ENCODE assay signal across 10 cellular contexts in genomic region chr12:24814379-24815086, GRCh38.
DNase-seq lines count a peak whose midpoint lies in the region; ATAC-seq and TF ChIP-seq lines count a peak whose summit lies in the region.
"Had no signal": no experiment of that assay in that cellular context is flagged by ENCODE, and none has a peak within 500 bp of the region (broad histone marks: within the 10 kb centered on the region; RNA-seq: fewer than 3 reads in every experiment).

No MANE protein-coding gene starts in this region.

- peaks cover 22% of the 10 kb centered on the region for H3K4me1 ChIP-seq in OCI-LY7 (ENCODE audit: insufficient read depth, low read length, poor library complexity, severe bottlenecking)
- H3K4me1 ChIP-seq in body of pancreas, result no peaks in the 10 kb centered on the region

- CTCF ChIA-PET in OCI-LY7 (lab: Charles Lee; ENCODE audit: unreplicated experiment), result no interaction called here
- CTCF ChIA-PET in WTC11 (lab: Charles Lee), result no interaction called here

- H3K27ac Mint-ChIP-seq in nephron (peak overlapping the region; percentile 85 to 87 (median 85)), WTC11 (no peak overlapping the region)

- no peaks in the 10 kb centered on the region for H3K9me2 ChIP-seq in OCI-LY7 (ENCODE audit: insufficient read depth, low read length)

- H3K27ac ChIP-seq in OCI-LY7 (ENCODE audit: low read depth, low read length, poor library complexity, severe bottlenecking) (peak overlapping the region; percentile 31), body of pancreas (peak overlapping the region in 1 of 4 donors; percentile 48)
- H3K27ac ChIP-seq: cardiac muscle cell had no signal

- H2AFZ ChIP-seq in OCI-LY7 (ENCODE audit: low read length), result no peak overlapping the region

- no peaks in the 10 kb centered on the region for H3K9me3 Mint-ChIP-seq in nephron
- H3K9me3 Mint-ChIP-seq in WTC11, result peaks cover 5% of the 10 kb centered on the region

- no peaks in the 10 kb centered on the region for H3K27me3 ChIP-seq in body of pancreas
- H3K27me3 ChIP-seq: cardiac muscle cell had no signal

- peak overlapping the region; percentile 3 for H3K4me3 ChIP-seq in OCI-LY7 (ENCODE audit: low read depth, low read length, poor library complexity, severe bottlenecking)
- no peak overlapping the region for H3K4me3 ChIP-seq in body of pancreas
- H3K4me3 ChIP-seq: cardiac muscle cell, K562 had no signal

- peaks cover 6% of the 10 kb centered on the region; the same call in 1 of the 2 replicates for H4K20me1 ChIP-seq in OCI-LY7 (ENCODE audit: insufficient read depth, low read length)

- 50 to 53% methylated on average over 2 of the region's 2 CpGs for WGBS in body of pancreas, 2 donors

- TF ChIP-seq CTCF in OCI-LY7 (conservative IDR thresholded peaks at IDR 0.05; ENCODE audit: low read length) (no peak), nephron (IDR thresholded peaks at IDR 0.05; ENCODE audit: unreplicated experiment in 3 of 3) (no peak), WTC11 (IDR thresholded peaks at IDR 0.05) (no peak), body of pancreas (IDR thresholded peaks at IDR 0.05) (no peak)

- POLR2A ChIA-PET in OCI-LY7 (lab: Charles Lee), result interaction anchor here (0.6 to 1.0 kb wide), 12 partner anchors 15 to 863 kb away, joined by 3 to 6 read pairs (median 3); no protein-coding TSS in a partner anchor
- POLR2A ChIA-PET in WTC11 (lab: Charles Lee), result no interaction called here

- H3K27me3 Mint-ChIP-seq in nephron (ENCODE audit: low read depth) (no peaks in the 10 kb centered on the region), WTC11 (ENCODE audit: low read depth) (no peaks in the 10 kb centered on the region)

- H3K36me3 ChIP-seq in OCI-LY7 (ENCODE audit: insufficient read depth, low read length) (peaks cover 79% of the 10 kb centered on the region), body of pancreas (replicated peaks in 1 of 2; ENCODE audit: insufficient read depth in 1 of 2, low read depth in 2 of 2) (no peaks in the 10 kb centered on the region)
- H3K36me3 ChIP-seq: cardiac muscle cell had no signal

- peaks cover 27% of the 10 kb centered on the region for H3K4me1 Mint-ChIP-seq in nephron
- no peaks in the 10 kb centered on the region for H3K4me1 Mint-ChIP-seq in WTC11

- no peaks in the 10 kb centered on the region for H3K79me2 ChIP-seq in OCI-LY7 (ENCODE audit: insufficient read depth, low read depth, low read length)

- H3K36me3 Mint-ChIP-seq in nephron (ENCODE audit: low read depth) (peaks cover 39% of the 10 kb centered on the region), WTC11 (peaks cover 46% of the 10 kb centered on the region)

- DNase-seq in OCI-LY7 (ENCODE audit: low spot score) (peak; percentile 74), NCI-H345 treated with DMSO at 0.1 percent for 48 hours (lab: John Stamatoyannopoulos, UW; ENCODE audit: unreplicated experiment) (no peak), WTC11 (ENCODE audit: low spot score) (no peak), body of pancreas (no peak), HPDE6-E6E7 (ENCODE audit: extremely low spot score) (no peak)

- no TSS peak for BruUV-seq in OCI-LY7 (replicated peaks; lab: Mats Ljungman, UMichigan)

- H3K9me3 ChIP-seq in OCI-LY7 (ENCODE audit: low read length), result no peaks in the 10 kb centered on the region
- H3K9me3 ChIP-seq in body of pancreas, result no peaks in the 10 kb centered on the region

- intact Hi-C loops in OCI-LY7 (cut with micrococcal nuclease; ENCODE audit: unreplicated experiment) (no loop called here), body of pancreas (cut with DNase I) (no loop called here)

- ATAC-seq in GM18873 (IDR thresholded peaks at IDR 0.05; ENCODE audit: low FRiP score, unreplicated experiment) (peak; percentile 85), HG02798 (IDR thresholded peaks at IDR 0.05; ENCODE audit: poor library complexity, unreplicated experiment) (peak; percentile 85), WTC11 (no peak), body of pancreas (no peak)
- ATAC-seq: K562 had no signal

- TF ChIP-seq POLR2A in body of pancreas (IDR thresholded peaks at IDR 0.05), result no peak

- H3K4me2 ChIP-seq in OCI-LY7 (ENCODE audit: low read length), result peak overlapping the region; percentile 56

- peak overlapping the region in 1 of 3 experiments; percentile 33 for H3K4me3 Mint-ChIP-seq in nephron
- no peak overlapping the region for H3K4me3 Mint-ChIP-seq in WTC11

TF ChIP-seq in WTC11, 78 proteins besides CTCF, POLR2A, EP300 and RAD21 (continues in another document):
- TF ChIP-seq, protein P1, sequence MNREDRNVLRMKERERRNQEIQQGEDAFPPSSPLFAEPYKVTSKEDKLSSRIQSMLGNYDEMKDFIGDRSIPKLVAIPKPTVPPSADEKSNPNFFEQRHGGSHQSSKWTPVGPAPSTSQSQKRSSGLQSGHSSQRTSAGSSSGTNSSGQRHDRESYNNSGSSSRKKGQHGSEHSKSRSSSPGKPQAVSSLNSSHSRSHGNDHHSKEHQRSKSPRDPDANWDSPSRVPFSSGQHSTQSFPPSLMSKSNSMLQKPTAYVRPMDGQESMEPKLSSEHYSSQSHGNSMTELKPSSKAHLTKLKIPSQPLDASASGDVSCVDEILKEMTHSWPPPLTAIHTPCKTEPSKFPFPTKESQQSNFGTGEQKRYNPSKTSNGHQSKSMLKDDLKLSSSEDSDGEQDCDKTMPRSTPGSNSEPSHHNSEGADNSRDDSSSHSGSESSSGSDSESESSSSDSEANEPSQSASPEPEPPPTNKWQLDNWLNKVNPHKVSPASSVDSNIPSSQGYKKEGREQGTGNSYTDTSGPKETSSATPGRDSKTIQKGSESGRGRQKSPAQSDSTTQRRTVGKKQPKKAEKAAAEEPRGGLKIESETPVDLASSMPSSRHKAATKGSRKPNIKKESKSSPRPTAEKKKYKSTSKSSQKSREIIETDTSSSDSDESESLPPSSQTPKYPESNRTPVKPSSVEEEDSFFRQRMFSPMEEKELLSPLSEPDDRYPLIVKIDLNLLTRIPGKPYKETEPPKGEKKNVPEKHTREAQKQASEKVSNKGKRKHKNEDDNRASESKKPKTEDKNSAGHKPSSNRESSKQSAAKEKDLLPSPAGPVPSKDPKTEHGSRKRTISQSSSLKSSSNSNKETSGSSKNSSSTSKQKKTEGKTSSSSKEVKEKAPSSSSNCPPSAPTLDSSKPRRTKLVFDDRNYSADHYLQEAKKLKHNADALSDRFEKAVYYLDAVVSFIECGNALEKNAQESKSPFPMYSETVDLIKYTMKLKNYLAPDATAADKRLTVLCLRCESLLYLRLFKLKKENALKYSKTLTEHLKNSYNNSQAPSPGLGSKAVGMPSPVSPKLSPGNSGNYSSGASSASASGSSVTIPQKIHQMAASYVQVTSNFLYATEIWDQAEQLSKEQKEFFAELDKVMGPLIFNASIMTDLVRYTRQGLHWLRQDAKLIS (CRISPR knock-in tag; IDR thresholded peaks at IDR 0.05; ENCODE audit: borderline replicate concordance), result no peak
- no peak for TF ChIP-seq SMAD4 (CRISPR knock-in tag; IDR thresholded peaks at IDR 0.05)
- TF ChIP-seq OVOL2 (CRISPR knock-in tag; IDR thresholded peaks at IDR 0.05; ENCODE audit: borderline replicate concordance), result no peak
- TF ChIP-seq, protein P2, sequence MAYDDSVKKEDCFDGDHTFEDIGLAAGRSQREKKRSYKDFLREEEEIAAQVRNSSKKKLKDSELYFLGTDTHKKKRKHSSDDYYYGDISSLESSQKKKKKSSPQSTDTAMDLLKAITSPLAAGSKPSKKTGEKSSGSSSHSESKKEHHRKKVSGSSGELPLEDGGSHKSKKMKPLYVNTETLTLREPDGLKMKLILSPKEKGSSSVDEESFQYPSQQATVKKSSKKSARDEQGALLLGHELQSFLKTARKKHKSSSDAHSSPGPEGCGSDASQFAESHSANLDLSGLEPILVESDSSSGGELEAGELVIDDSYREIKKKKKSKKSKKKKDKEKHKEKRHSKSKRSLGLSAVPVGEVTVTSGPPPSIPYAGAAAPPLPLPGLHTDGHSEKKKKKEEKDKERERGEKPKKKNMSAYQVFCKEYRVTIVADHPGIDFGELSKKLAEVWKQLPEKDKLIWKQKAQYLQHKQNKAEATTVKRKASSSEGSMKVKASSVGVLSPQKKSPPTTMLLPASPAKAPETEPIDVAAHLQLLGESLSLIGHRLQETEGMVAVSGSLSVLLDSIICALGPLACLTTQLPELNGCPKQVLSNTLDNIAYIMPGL (CRISPR knock-in tag; IDR thresholded peaks at IDR 0.05), result no peak
- no peak for TF ChIP-seq ZNF121 (CRISPR knock-in tag; IDR thresholded peaks at IDR 0.05)
- no peak for TF ChIP-seq NR1H2 (CRISPR knock-in tag; IDR thresholded peaks at IDR 0.05)
- no peak for TF ChIP-seq ZNF317 (CRISPR knock-in tag; IDR thresholded peaks at IDR 0.05; ENCODE audit: borderline replicate concordance, low read depth)
- TF ChIP-seq JAZF1 (CRISPR knock-in tag; IDR thresholded peaks at IDR 0.05), result no peak
- TF ChIP-seq, protein P3, sequence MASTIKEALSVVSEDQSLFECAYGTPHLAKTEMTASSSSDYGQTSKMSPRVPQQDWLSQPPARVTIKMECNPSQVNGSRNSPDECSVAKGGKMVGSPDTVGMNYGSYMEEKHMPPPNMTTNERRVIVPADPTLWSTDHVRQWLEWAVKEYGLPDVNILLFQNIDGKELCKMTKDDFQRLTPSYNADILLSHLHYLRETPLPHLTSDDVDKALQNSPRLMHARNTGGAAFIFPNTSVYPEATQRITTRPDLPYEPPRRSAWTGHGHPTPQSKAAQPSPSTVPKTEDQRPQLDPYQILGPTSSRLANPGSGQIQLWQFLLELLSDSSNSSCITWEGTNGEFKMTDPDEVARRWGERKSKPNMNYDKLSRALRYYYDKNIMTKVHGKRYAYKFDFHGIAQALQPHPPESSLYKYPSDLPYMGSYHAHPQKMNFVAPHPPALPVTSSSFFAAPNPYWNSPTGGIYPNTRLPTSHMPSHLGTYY (CRISPR knock-in tag; IDR thresholded peaks at IDR 0.05), result no peak
- TF ChIP-seq ZSCAN18 (CRISPR knock-in tag; IDR thresholded peaks at IDR 0.05), result no peak

Comparison
In these comparisons a context has a peak if more than half of its experiments do, and no peak if none do; other contexts are left out.
1. ATAC-seq: peak in GM18873 (single experiment) and HG02798 (single experiment); none in WTC11 (single experiment) and body of pancreas (single experiment).